ENCODE assay signal across 20 cellular contexts in the genomic region with DNA sequence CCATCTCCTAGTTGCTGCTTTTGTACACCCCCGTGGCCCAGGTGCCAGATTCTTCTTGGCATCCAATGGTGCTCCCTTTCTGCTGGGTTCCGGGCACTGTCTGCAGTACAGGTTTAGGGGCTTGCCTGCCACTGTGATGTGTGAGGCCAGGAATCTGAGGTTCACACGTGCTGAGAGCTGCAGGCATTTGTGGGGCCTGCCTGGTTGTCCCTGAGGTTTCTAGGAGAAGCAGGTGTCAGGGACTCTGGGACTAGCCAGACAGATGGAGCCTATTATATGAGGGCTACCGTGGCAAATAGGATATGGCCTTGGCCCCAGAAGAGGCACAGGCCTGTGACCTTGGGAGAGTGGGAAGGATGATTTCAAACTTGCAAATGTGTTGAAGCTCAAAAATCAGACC. TPM values are rescaled to one million over a fixed set of nuclear protein-coding genes. Genes with fewer than 3 reads are reported as not detected.
DNase-seq lines count a peak whose midpoint lies in the region; ATAC-seq and TF ChIP-seq lines count a peak whose summit lies in the region.
"Had no signal": no experiment of that assay in that cellular context is flagged by ENCODE, and none has a peak within 500 bp of the region (broad histone marks: within the 10 kb centered on the region; RNA-seq: fewer than 3 reads in every experiment).

No MANE protein-coding gene starts in this region.

- H3K27me3 ChIP-seq in ascending aorta: no peaks in the 10 kb centered on the region
- no peaks in the 10 kb centered on the region for H3K27me3 ChIP-seq in iPS-15b (ENCODE audit: control insufficient read depth, insufficient read depth, low read length)
- H3K27me3 ChIP-seq: left lung, pancreas had no signal

- no peaks in the 10 kb centered on the region for H3K9me3 Mint-ChIP-seq in stimulated activated effector memory CD8-positive, alpha-beta T cell treated with anti-CD3 and anti-CD28 coated beads, Interleukin-12 subunit alpha, Interleukin-12 subunit beta, amount 100 ng/mL, for 72 hours

- intact Hi-C loops in ascending aorta (cut with DNase I): no loop called here

- H3K36me3 ChIP-seq in ascending aorta (peaks cover 25 to 48% of the 10 kb centered on the region in 2 donors), iPS-15b (ENCODE audit: control insufficient read depth, insufficient read depth, low read length) (peaks cover 12% of the 10 kb centered on the region)

- no peak for TF ChIP-seq CTCF in ascending aorta (IDR thresholded peaks at IDR 0.05)

- no peaks in the 10 kb centered on the region for H3K9me3 ChIP-seq in ascending aorta
- H3K9me3 ChIP-seq in iPS-15b (ENCODE audit: control insufficient read depth, insufficient read depth, low read length): no peaks in the 10 kb centered on the region
- H3K9me3 ChIP-seq: A549, left lung, pancreas, SK-N-SH had no signal

- peak overlapping the region; percentile 12 for H3K9ac ChIP-seq in iPS-15b (ENCODE audit: low read depth, low read length)
- H3K9ac ChIP-seq: SK-N-SH had no signal

- no peak overlapping the region for H3K4me3 ChIP-seq in ascending aorta
- H3K4me3 ChIP-seq in iPS-15b (ENCODE audit: low read depth, low read length): no peak overlapping the region
- H3K4me3 ChIP-seq: A549, GM12878, left lung, pancreas had no signal

- H3K4me1 ChIP-seq in ascending aorta (peaks cover 11 to 73% of the 10 kb centered on the region in 2 donors), iPS-15b (ENCODE audit: control insufficient read depth, insufficient read depth, low read length) (peaks cover 3% of the 10 kb centered on the region)
- H3K4me1 ChIP-seq: A549, pancreas had no signal

- H3K27ac Mint-ChIP-seq in stimulated activated effector memory CD8-positive, alpha-beta T cell treated with anti-CD3 and anti-CD28 coated beads, Interleukin-12 subunit alpha, Interleukin-12 subunit beta, amount 100 ng/mL, for 72 hours: peak overlapping the region; percentile 62

- peaks cover 87% of the 10 kb centered on the region for H3K36me3 Mint-ChIP-seq in stimulated activated effector memory CD8-positive, alpha-beta T cell treated with anti-CD3 and anti-CD28 coated beads, Interleukin-12 subunit alpha, Interleukin-12 subunit beta, amount 100 ng/mL, for 72 hours

- peaks cover 35% of the 10 kb centered on the region for H3K4me1 Mint-ChIP-seq in stimulated activated effector memory CD8-positive, alpha-beta T cell treated with anti-CD3 and anti-CD28 coated beads, Interleukin-12 subunit alpha, Interleukin-12 subunit beta, amount 100 ng/mL, for 72 hours

- H3K4me3 Mint-ChIP-seq in stimulated activated effector memory CD8-positive, alpha-beta T cell treated with anti-CD3 and anti-CD28 coated beads, Interleukin-12 subunit alpha, Interleukin-12 subunit beta, amount 100 ng/mL, for 72 hours: no peak overlapping the region

- DNase-seq in NCI-H82 (lab: John Stamatoyannopoulos, UW) (peak; percentile 25), NCI-H82 treated with DMSO at 0.1 percent for 48 hours (lab: John Stamatoyannopoulos, UW; ENCODE audit: unreplicated experiment) (no peak), ascending aorta (ENCODE audit: low spot score in 2 of 2) (no peak), NCI-H526 (lab: John Stamatoyannopoulos, UW) (no peak), SHP77 (lab: John Stamatoyannopoulos, UW) (no peak), hepatic stellate cell (ENCODE audit: low spot score) (no peak)
- DNase-seq in stimulated activated effector memory CD8-positive, alpha-beta T cell treated with anti-CD3 and anti-CD28 coated beads, Interleukin-12 subunit alpha, Interleukin-12 subunit beta, amount 100 ng/mL, for 72 hours (ENCODE audit: low spot score in 2 of 2): no peak
- DNase-seq: activated CD4-positive, CD25-positive, alpha-beta regulatory T cell treated with anti-CD3 and anti-CD28 coated beads, Interleukin-2, amount 50 U/mL, for 72 hours; activated CD8-positive, alpha-beta memory T cell treated with anti-CD3 and anti-CD28 coated beads for 24 hours; amniotic stem cell; C1 segment of cervical spinal cord; GDM1; KG1; left lung; pancreas; SK-N-SH; T1000 had no signal

- no peak for ATAC-seq in stimulated activated effector memory CD8-positive, alpha-beta T cell treated with anti-CD3 and anti-CD28 coated beads, Interleukin-12 subunit alpha, Interleukin-12 subunit beta, amount 100 ng/mL, for 72 hours
- ATAC-seq: A549, GM12878, left lung, pancreas had no signal

- peak overlapping the region; percentile 64 to 79 for H3K27ac ChIP-seq in ascending aorta
- H3K27ac ChIP-seq: A549, left lung, pancreas had no signal

RNA-seq across cellular contexts. Expression of gene NDEL1, which starts 29.3 kb away (rescaled TPM):
- total RNA-seq in ascending aorta: 103 TPM
